Comparison of ENCODE assay signal across 1 cellular context in genomic region chr3:119825820-119826219, GRCh38.
TF ChIP-seq lines count a peak whose summit lies in the region.

No MANE protein-coding gene starts in this region.

TF ChIP-seq in WTC11, 78 proteins besides CTCF, POLR2A, EP300 and RAD21 (continued from another document):
- TF ChIP-seq AFF4 (CRISPR knock-in tag; IDR thresholded peaks at IDR 0.05; ENCODE audit: borderline replicate concordance) (no peak), HMGA2 (CRISPR knock-in tag; IDR thresholded peaks at IDR 0.05) (no peak), ZNF263 (CRISPR knock-in tag; IDR thresholded peaks at IDR 0.05; ENCODE audit: low read depth) (no peak), IRF1 (CRISPR knock-in tag; IDR thresholded peaks at IDR 0.05) (no peak), JUN (CRISPR knock-in tag; IDR thresholded peaks at IDR 0.05) (no peak), NR3C1 (CRISPR knock-in tag; conservative IDR thresholded peaks at IDR 0.05; ENCODE audit: low read depth) (no peak), RORB (CRISPR knock-in tag; IDR thresholded peaks at IDR 0.05) (no peak), EMX1 (CRISPR knock-in tag; IDR thresholded peaks at IDR 0.05) (no peak), SMAD3 (CRISPR knock-in tag; IDR thresholded peaks at IDR 0.05; ENCODE audit: borderline replicate concordance) (no peak), ZNF532 (CRISPR knock-in tag; IDR thresholded peaks at IDR 0.05; ENCODE audit: borderline replicate concordance) (no peak), MYBL2 (CRISPR knock-in tag; IDR thresholded peaks at IDR 0.05) (no peak), NR2C2 (CRISPR knock-in tag; IDR thresholded peaks at IDR 0.05) (no peak), TP53 (CRISPR knock-in tag; IDR thresholded peaks at IDR 0.05) (no peak), ZNF512 (CRISPR knock-in tag; IDR thresholded peaks at IDR 0.05; ENCODE audit: borderline replicate concordance) (no peak), RELA (CRISPR knock-in tag; IDR thresholded peaks at IDR 0.05; ENCODE audit: borderline replicate concordance) (no peak)
TF ChIP-seq in WTC11: peak in this region for 0.
